In genomic region chr2:36549063-36549662, GRCh38 we compare ENCODE assay signal across 1 cellular context.
A peak's percentile ranks its signal among the peaks of the same experiment; 100 is the strongest.
TF ChIP-seq lines count a peak whose summit lies in the region.

No MANE protein-coding gene starts in this region.

TF ChIP-seq in endothelial cell of umbilical vein, 7 proteins besides CTCF, POLR2A, EP300 and RAD21 (continued from another document):
- TF ChIP-seq FOS (IDR thresholded peaks at IDR 0.05; ENCODE audit: borderline replicate concordance, insufficient read depth, low read length) (peak; percentile 37), MAX (IDR thresholded peaks at IDR 0.05; ENCODE audit: insufficient read depth, insufficient read length) (peak; percentile 12), POLR2AphosphoS5 (IDR thresholded peaks at IDR 0.05; ENCODE audit: insufficient read depth, low read depth, low read length) (peak; percentile 32), MYC (IDR thresholded peaks at IDR 0.05; ENCODE audit: low read depth, low read length) (no peak)
